ENCODE assay signal across 31 cellular contexts in genomic region chr2:79294994-79295393, GRCh38.
"Had no signal": no experiment of that assay in that cellular context is flagged by ENCODE, and none has a peak within 500 bp of the region (broad histone marks: within the 10 kb centered on the region; RNA-seq: fewer than 3 reads in every experiment).

No MANE protein-coding gene starts in this region.

- H3K27ac ChIP-seq: brain microvascular endothelial cell, KMS-11, Peyer's patch, WERI-Rb-1 had no signal

- ATAC-seq: activated CD8-positive, alpha-beta T cell treated with anti-CD3 and anti-CD28 coated beads for 36 hours; activated T-cell treated with anti-CD3 and anti-CD28 coated beads, Interleukin-2, amount 50 U/mL, for 72 hours; activated T-helper 17 cell treated with anti-CD3 and anti-CD28 coated beads, Interleukin-2, amount 50 U/mL, for 72 hours; PC-3; SK-N-SH treated with all-trans-retinoic acid at 6 μM for 48 hours had no signal

- DNase-seq: activated CD4-positive, alpha-beta T cell treated with anti-CD3 and anti-CD28 coated beads, Interleukin-2, amount 10 ng/mL, durations not matched to agents 24 days and 14 days; activated CD4-positive, alpha-beta T cell treated with anti-CD3 and anti-CD28 coated beads, Interleukin-2, amount 50 U/mL, for 4 hours; activated CD8-positive, alpha-beta T cell treated with anti-CD3 and anti-CD28 coated beads for 36 hours; activated effector memory CD4-positive, alpha-beta T cell treated with anti-CD3 and anti-CD28 coated beads, Interleukin-2, amount 50 U/mL, for 16 hours; activated naive CD4-positive, alpha-beta T cell; activated naive CD4-positive, alpha-beta T cell treated with anti-CD3 and anti-CD28 coated beads, Interleukin-2, amount 50 U/mL, for 16 hours; activated naive CD8-positive, alpha-beta T cell treated with anti-CD3 and anti-CD28 coated beads for 36 hours; activated T-cell treated with anti-CD3 and anti-CD28 coated beads, Interleukin-2, amount 50 U/mL, for 1 hour; activated T-cell treated with anti-CD3 and anti-CD28 coated beads, Interleukin-2, amount 50 U/mL, for 72 hours; amniotic stem cell; aorta; brain microvascular endothelial cell; MM.1S; MV-4-11; NCI-H1092; NCI-H1436 treated with DMSO at 0.1 percent for 48 hours; NCI-H1694 treated with DMSO at 0.1 percent for 48 hours; NCI-H2029; NCI-H345; NCI-H524 treated with DMSO at 0.1 percent for 48 hours; NK-92 treated with Interleukin-12 subunit alpha and Interleukin-12 subunit beta, amount 100 ng/mL, for 24 hours; PC-3; Peyer's patch; RPMI8226; SHP77 treated with DMSO at 0.1 percent for 48 hours; T-helper 1 cell; T1000; WERI-Rb-1 had no signal
